In the genomic region with DNA sequence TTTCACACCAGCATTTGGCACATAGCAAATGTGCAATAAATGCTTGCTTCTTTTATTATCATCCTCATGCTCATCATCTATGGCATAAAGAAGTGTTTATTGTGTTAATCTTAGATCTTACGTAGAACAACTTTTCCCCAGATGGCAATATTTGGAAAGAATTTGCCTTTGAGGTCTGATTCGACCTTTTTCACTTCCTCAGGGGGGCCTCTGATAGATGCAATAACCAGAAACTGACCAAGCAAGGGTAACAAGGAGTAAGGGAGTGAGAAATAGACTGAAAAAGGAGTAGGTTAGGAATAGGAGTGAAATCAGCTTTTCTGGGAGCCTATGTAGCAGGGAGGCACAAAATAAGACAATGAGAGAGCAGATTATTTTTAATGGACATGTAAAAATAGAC, we compare ENCODE assay signal across 22 cellular contexts.
"Had no signal": no experiment of that assay in that cellular context is flagged by ENCODE, and none has a peak within 500 bp of the region (broad histone marks: within the 10 kb centered on the region; RNA-seq: fewer than 3 reads in every experiment).

No MANE protein-coding gene starts in this region.

- FAIRE-seq: HepG2 had no signal

- ATAC-seq: HepG2, Panc1, PC-3, SK-N-SH treated with all-trans-retinoic acid at 6 μM for 48 hours had no signal

- DNase-seq: IMR-90, Karpas-422, KG1, NCI-H1092, NCI-H1105 treated with DMSO at 0.1 percent for 48 hours, NCI-H1436, NCI-H187, NCI-H2029, NCI-H2081 treated with DMSO at 0.1 percent for 48 hours, NCI-H2171, NCI-H226, NCI-H446, NCI-H510A, NCI-H524 treated with DMSO at 0.1 percent for 48 hours, NCI-H69, NCI-H774, SHP77, T-helper 2 cell had no signal
